Comparison of ENCODE assay signal across 35 cellular contexts in the genomic region with DNA sequence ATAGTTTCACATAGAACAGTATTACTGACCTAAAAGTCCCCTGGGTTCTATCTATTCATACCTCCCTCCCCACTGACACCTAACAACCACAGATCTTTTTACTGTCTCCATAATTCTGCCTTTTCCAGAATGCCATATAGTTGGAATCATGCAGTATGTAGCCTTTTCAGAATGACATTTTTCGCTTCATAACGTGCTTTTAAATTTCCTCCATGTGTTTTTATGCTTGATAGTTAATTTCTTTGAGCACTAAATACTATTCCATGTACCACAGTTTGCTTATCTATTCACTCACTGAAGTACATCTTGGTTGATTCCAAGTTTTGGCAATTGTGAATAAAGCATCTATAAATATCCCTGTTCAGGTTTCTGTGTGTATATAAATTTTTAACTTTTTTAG.
A peak's percentile ranks its signal among the peaks of the same experiment; 100 is the strongest.
DNase-seq lines count a peak whose midpoint lies in the region; ATAC-seq, FAIRE-seq and TF ChIP-seq lines count a peak whose summit lies in the region.
"Had no signal": no experiment of that assay in that cellular context is flagged by ENCODE, and none has a peak within 500 bp of the region (broad histone marks: within the 10 kb centered on the region; RNA-seq: fewer than 3 reads in every experiment).

No MANE protein-coding gene starts in this region.

- H3K9me3 ChIP-seq in HepG2 (ENCODE audit: low read length), result no peaks in the 10 kb centered on the region
- no peaks in the 10 kb centered on the region for H3K9me3 ChIP-seq in right lobe of liver
- no peaks in the 10 kb centered on the region for H3K9me3 ChIP-seq in PC-9 (ENCODE audit: insufficient read depth, low read depth)
- H3K9me3 ChIP-seq: A549; BE2C; BLaER1; BLaER1 treated with 17β-estradiol and CSF1 and Interleukin-3, amounts not matched to agents 10 nM and 100 nM; Caco-2 had no signal

- H3K9ac ChIP-seq in HepG2 (ENCODE audit: insufficient read depth, low read depth, low read length), result no peak overlapping the region
- H3K9ac ChIP-seq: BLaER1; BLaER1 treated with 17β-estradiol and CSF1 and Interleukin-3, amounts not matched to agents 10 nM and 100 nM had no signal

- TF ChIP-seq EP300 in HepG2 (IDR thresholded peaks at IDR 0.05; ENCODE audit: low read depth in 2 of 2, low read length in 2 of 2), result no peak
- no peak for TF ChIP-seq EP300 in HepG2 (CRISPR knock-in tag; IDR thresholded peaks at IDR 0.05; ENCODE audit: borderline replicate concordance)

- H3K27ac Mint-ChIP-seq in progenitor cell of endocrine pancreas, result peak overlapping the region; percentile 50
- H3K27ac Mint-ChIP-seq: B cell; CD14-positive monocyte; CD4-positive, alpha-beta memory T cell; CD4-positive, alpha-beta T cell; CD4-positive, CD25-positive, alpha-beta regulatory T cell; CD8-positive, alpha-beta memory T cell; CD8-positive, alpha-beta T cell had no signal

- in situ Hi-C loops in HepG2 (cut with HindIII; ENCODE audit: extremely low pct_ligation_motif_present, low pct_unique_long_range_greater_than_20kb), result no loop called here

- H3F3A ChIP-seq in PC-9 (ENCODE audit: insufficient read depth, low read depth), result no peaks in the 10 kb centered on the region

- no peak overlapping the region for H3K4me3 Mint-ChIP-seq in progenitor cell of endocrine pancreas (ENCODE audit: low read depth)
- H3K4me3 Mint-ChIP-seq: B cell; CD14-positive monocyte; CD4-positive, alpha-beta memory T cell; CD4-positive, alpha-beta T cell; CD4-positive, CD25-positive, alpha-beta regulatory T cell; CD8-positive, alpha-beta memory T cell; CD8-positive, alpha-beta T cell had no signal

- H3K36me3 Mint-ChIP-seq in progenitor cell of endocrine pancreas (ENCODE audit: insufficient read depth), result no peaks in the 10 kb centered on the region
- H3K36me3 Mint-ChIP-seq: CD14-positive monocyte; CD4-positive, alpha-beta memory T cell; CD4-positive, CD25-positive, alpha-beta regulatory T cell; CD8-positive, alpha-beta memory T cell; CD8-positive, alpha-beta T cell had no signal

- H4K20me1 ChIP-seq in HepG2 (ENCODE audit: insufficient read depth, low read length) (no peaks in the 10 kb centered on the region), PC-9 (ENCODE audit: insufficient read depth) (no peaks in the 10 kb centered on the region)
- H4K20me1 ChIP-seq: BLaER1; BLaER1 treated with 17β-estradiol and CSF1 and Interleukin-3, amounts not matched to agents 10 nM and 100 nM had no signal

- no peaks in the 10 kb centered on the region for H3K27me3 ChIP-seq in HepG2 (ENCODE audit: control insufficient read depth in 1 of 2, insufficient read depth in 2 of 2, low read length in 2 of 2)
- no peaks in the 10 kb centered on the region for H3K27me3 ChIP-seq in right lobe of liver
- no peaks in the 10 kb centered on the region for H3K27me3 ChIP-seq in PC-9 (ENCODE audit: insufficient read depth, low read depth)
- H3K27me3 ChIP-seq: BE2C; BLaER1; BLaER1 treated with 17β-estradiol and CSF1 and Interleukin-3, amounts not matched to agents 10 nM and 100 nM had no signal

- POLR2A ChIA-PET in HepG2 (lab: Yijun Ruan, JAX) (no interaction called here), PC-9 (lab: Charles Lee; ENCODE audit: unreplicated experiment) (no interaction called here)

- H3K9me2 ChIP-seq in PC-9 (ENCODE audit: insufficient read depth), result no peaks in the 10 kb centered on the region

- WGBS in HepG2 (ENCODE audit: low lambda C conversion rate), result 2% methylated on average over 2 of the region's 2 CpGs
- 59% methylated on average over 2 of the region's 2 CpGs for WGBS in right lobe of liver (ENCODE audit: insufficient coverage, low coverage, low lambda C conversion rate, missing lambda C conversion rate)

- H3K27me3 Mint-ChIP-seq in progenitor cell of endocrine pancreas, result no peaks in the 10 kb centered on the region
- H3K27me3 Mint-ChIP-seq: B cell; CD4-positive, alpha-beta memory T cell; CD4-positive, alpha-beta T cell; CD4-positive, CD25-positive, alpha-beta regulatory T cell; CD8-positive, alpha-beta memory T cell had no signal

- TF ChIP-seq CTCF in HepG2 (CRISPR knock-in tag; IDR thresholded peaks at IDR 0.05) (no peak), right lobe of liver (IDR thresholded peaks at IDR 0.05) (no peak), PC-9 (conservative IDR thresholded peaks at IDR 0.05) (no peak), progenitor cell of endocrine pancreas (IDR thresholded peaks at IDR 0.05; ENCODE audit: unreplicated experiment) (no peak)

- FAIRE-seq in HepG2 (lab: Jason Lieb, UNC), result no peak
- FAIRE-seq: A204.1, A549, D721Med had no signal

- no peaks in the 10 kb centered on the region for H3K36me3 ChIP-seq in HepG2 (replicated peaks in 1 of 2; ENCODE audit: control insufficient read depth in 1 of 2, insufficient read depth in 2 of 2, low read length in 2 of 2)
- H3K36me3 ChIP-seq in right lobe of liver, result no peaks in the 10 kb centered on the region
- H3K36me3 ChIP-seq in PC-9 (ENCODE audit: low read depth), result no peaks in the 10 kb centered on the region
- H3K36me3 ChIP-seq: BE2C; BLaER1; BLaER1 treated with 17β-estradiol and CSF1 and Interleukin-3, amounts not matched to agents 10 nM and 100 nM had no signal

- H3K4me1 ChIP-seq in HepG2 (ENCODE audit: insufficient read depth, low read length) (no peaks in the 10 kb centered on the region), right lobe of liver (no peaks in the 10 kb centered on the region), PC-9 (replicated peaks; ENCODE audit: insufficient read depth) (no peaks in the 10 kb centered on the region)
- H3K4me1 ChIP-seq: A549; BE2C; BLaER1; BLaER1 treated with 17β-estradiol and CSF1 and Interleukin-3, amounts not matched to agents 10 nM and 100 nM; Caco-2 had no signal

- no peak overlapping the region for H3K4me2 ChIP-seq in HepG2 (ENCODE audit: low read depth, low read length)
- no peak overlapping the region for H3K4me2 ChIP-seq in PC-9
- H3K4me2 ChIP-seq: A549; BLaER1; BLaER1 treated with 17β-estradiol and CSF1 and Interleukin-3, amounts not matched to agents 10 nM and 100 nM had no signal

- intact Hi-C loops in HepG2 (cut with micrococcal nuclease; ENCODE audit: unreplicated experiment) (loop anchor here (5.0 kb wide), 1 partner anchor 1235 kb away; no protein-coding TSS in a partner anchor), right lobe of liver (cut with DNase I) (no loop called here), PC-9 (cut with micrococcal nuclease; ENCODE audit: unreplicated experiment) (no loop called here), Right ventricle myocardium superior (cut with DNase I) (no loop called here)

- BruUV-seq in HepG2 (replicated peaks; lab: Mats Ljungman, UMichigan) (no TSS peak), PC-9 (replicated peaks; lab: Mats Ljungman, UMichigan) (no TSS peak)

- no peak overlapping the region for H3K27ac ChIP-seq in HepG2 (ENCODE audit: extremely low read length, insufficient read depth, low read length)
- H3K27ac ChIP-seq in right lobe of liver, result no peak overlapping the region
- no peak overlapping the region for H3K27ac ChIP-seq in PC-9
- H3K27ac ChIP-seq: 22Rv1; A549; BLaER1; BLaER1 treated with 17β-estradiol and CSF1 and Interleukin-3, amounts not matched to agents 10 nM and 100 nM; C4-2B had no signal

- ATAC-seq in HepG2 (no peak), right lobe of liver (no peak), Right ventricle myocardium superior (ENCODE audit: poor library complexity) (no peak)
- ATAC-seq: A549; CD8-positive, alpha-beta T cell had no signal

- DNase-seq in HepG2 (ENCODE audit: low spot score) (no peak), right lobe of liver (no peak), PC-9 (no peak), progenitor cell of endocrine pancreas (ENCODE audit: low spot score, unreplicated experiment) (no peak), Right ventricle myocardium superior (no peak), NCI-H446 (lab: John Stamatoyannopoulos, UW) (no peak)
- DNase-seq: 8988T; ACHN; AML-193; BE2C; C1 segment of cervical spinal cord; Caco-2; Calu3; CD4-positive, alpha-beta memory T cell; CD4-positive, alpha-beta T cell; CD4-positive, CD25-positive, alpha-beta regulatory T cell; CD8-positive, alpha-beta memory T cell; CD8-positive, alpha-beta T cell; COR-L47; DMS 273 treated with DMSO at 0.1 percent for 48 hours; DMS153; DMS53; DMS79; DMS79 treated with DMSO at 0.1 percent for 48 hours; DND-41; EL had no signal

- H3K4me3 ChIP-seq in HepG2 (replicated peaks in 1 of 3; ENCODE audit: insufficient read depth in 1 of 3, low read depth in 2 of 3, low read length in 3 of 3) (no peak overlapping the region), right lobe of liver (no peak overlapping the region), PC-9 (no peak overlapping the region)
- H3K4me3 ChIP-seq: A549; BLaER1; BLaER1 treated with 17β-estradiol and CSF1 and Interleukin-3, amounts not matched to agents 10 nM and 100 nM had no signal

- CTCF ChIA-PET in HepG2 (lab: Yijun Ruan, JAX; ENCODE audit: low intra/inter-chr PET ratio, low total read pairs), result no interaction called here
- CTCF ChIA-PET in PC-9 (lab: Charles Lee), result no interaction called here

- no peaks in the 10 kb centered on the region for H3K79me2 ChIP-seq in HepG2 (ENCODE audit: insufficient read depth, low read length)
- no peaks in the 10 kb centered on the region for H3K79me2 ChIP-seq in PC-9 (ENCODE audit: low read depth)

- no peaks in the 10 kb centered on the region for H3K4me1 Mint-ChIP-seq in progenitor cell of endocrine pancreas (ENCODE audit: low read depth)
- H3K4me1 Mint-ChIP-seq: B cell; CD14-positive monocyte; CD4-positive, alpha-beta memory T cell; CD4-positive, CD25-positive, alpha-beta regulatory T cell; CD8-positive, alpha-beta memory T cell had no signal

- TF ChIP-seq POLR2A in HepG2 (IDR thresholded peaks at IDR 0.05; ENCODE audit: insufficient read depth in 1 of 2, low read depth in 2 of 2, low read length in 2 of 2), result no peak
- no peak for TF ChIP-seq POLR2A in right lobe of liver (IDR thresholded peaks at IDR 0.05)

- TF ChIP-seq RAD21 in HepG2 (CRISPR knock-in tag; IDR thresholded peaks at IDR 0.05), result no peak

- no peak overlapping the region for H2AFZ ChIP-seq in HepG2 (ENCODE audit: low read length)
- H2AFZ ChIP-seq in PC-9, result 0 out of 2 replicates have a peak overlapping the region, but pooled peaks have one; percentile 39

- no peaks in the 10 kb centered on the region for H3K9me3 Mint-ChIP-seq in progenitor cell of endocrine pancreas (ENCODE audit: low read depth)
- H3K9me3 Mint-ChIP-seq: CD8-positive, alpha-beta T cell had no signal

TF ChIP-seq in HepG2, 621 proteins besides CTCF, POLR2A, EP300 and RAD21:
- TF ChIP-seq, protein P1, sequence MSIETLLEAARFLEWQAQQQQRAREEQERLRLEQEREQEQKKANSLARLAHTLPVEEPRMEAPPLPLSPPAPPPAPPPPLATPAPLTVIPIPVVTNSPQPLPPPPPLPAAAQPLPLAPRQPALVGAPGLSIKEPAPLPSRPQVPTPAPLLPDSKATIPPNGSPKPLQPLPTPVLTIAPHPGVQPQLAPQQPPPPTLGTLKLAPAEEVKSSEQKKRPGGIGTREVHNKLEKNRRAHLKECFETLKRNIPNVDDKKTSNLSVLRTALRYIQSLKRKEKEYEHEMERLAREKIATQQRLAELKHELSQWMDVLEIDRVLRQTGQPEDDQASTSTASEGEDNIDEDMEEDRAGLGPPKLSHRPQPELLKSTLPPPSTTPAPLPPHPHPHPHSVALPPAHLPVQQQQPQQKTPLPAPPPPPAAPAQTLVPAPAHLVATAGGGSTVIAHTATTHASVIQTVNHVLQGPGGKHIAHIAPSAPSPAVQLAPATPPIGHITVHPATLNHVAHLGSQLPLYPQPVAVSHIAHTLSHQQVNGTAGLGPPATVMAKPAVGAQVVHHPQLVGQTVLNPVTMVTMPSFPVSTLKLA (IDR thresholded peaks at IDR 0.05), result peak; percentile 92
- TF ChIP-seq ATF7-NPFF (CRISPR knock-in tag; IDR thresholded peaks at IDR 0.05; ENCODE audit: low read depth), result no peak
